27 cellular contexts compared by ENCODE assay signal in genomic region chr1:40102896-40103295, GRCh38.
"Had no signal": no experiment of that assay in that cellular context is flagged by ENCODE, and none has a peak within 500 bp of the region (broad histone marks: within the 10 kb centered on the region; RNA-seq: fewer than 3 reads in every experiment).

No MANE protein-coding gene starts in this region.

- H3K27ac ChIP-seq: colonic mucosa, epithelial cell of prostate, esophagus squamous epithelium, gastrocnemius medialis, heart right ventricle, left lung, lower lobe of right lung had no signal

- FAIRE-seq: islet of Langerhans, keratinocyte had no signal

- DNase-seq: colonic mucosa; cortex of kidney; effector CD8-positive, alpha-beta T cell; effector memory CD8-positive, alpha-beta T cell; endodermal cell; erythroblast; esophagus squamous epithelium; foreskin fibroblast; foreskin melanocyte; gastrocnemius medialis; glutamatergic neuron; head of caudate nucleus; heart right ventricle; hippocampal formation; left cardiac atrium; left lung; left ventricle myocardium superior; lower lobe of right lung; mesenchymal stem cell; mucosa of descending colon; naive B cell had no signal

- H3K9me3 ChIP-seq: colonic mucosa, gastrocnemius medialis, mucosa of descending colon had no signal

- H3K36me3 ChIP-seq: colonic mucosa, esophagus squamous epithelium, gastrocnemius medialis, heart right ventricle, left lung, lower lobe of right lung had no signal

- H3K9me3 Mint-ChIP-seq: effector memory CD8-positive, alpha-beta T cell had no signal

- ATAC-seq: effector memory CD8-positive, alpha-beta T cell; esophagus mucosa; gastrocnemius medialis; heart right ventricle; left cardiac atrium; left ventricle myocardium superior; lower lobe of right lung; mucosa of descending colon had no signal

- H3K4me1 ChIP-seq: colonic mucosa, gastrocnemius medialis, heart right ventricle, lower lobe of right lung had no signal

- H3K4me3 ChIP-seq: colonic mucosa, esophagus squamous epithelium, gastrocnemius medialis, heart right ventricle, left lung, lower lobe of right lung, mucosa of descending colon had no signal

- H3K4me3 Mint-ChIP-seq: dendritic cell treated with granulocyte-macrophage colony-stimulating factor and Interleukin-4, amounts not matched to agents 40 ng/mL and 50 ng/mL, for 4 days; effector memory CD8-positive, alpha-beta T cell; endodermal cell; mesothelial cell of epicardium; naive B cell had no signal

- H3K27me3 ChIP-seq: colonic mucosa, gastrocnemius medialis, left lung had no signal

- H3K27ac Mint-ChIP-seq: dendritic cell treated with granulocyte-macrophage colony-stimulating factor and Interleukin-4, amounts not matched to agents 40 ng/mL and 50 ng/mL, for 4 days; effector memory CD8-positive, alpha-beta T cell; endodermal cell; mesothelial cell of epicardium; naive B cell had no signal

- H3K4me1 Mint-ChIP-seq: endodermal cell, naive B cell had no signal
